14 cellular contexts compared by ENCODE assay signal in the genomic region with DNA sequence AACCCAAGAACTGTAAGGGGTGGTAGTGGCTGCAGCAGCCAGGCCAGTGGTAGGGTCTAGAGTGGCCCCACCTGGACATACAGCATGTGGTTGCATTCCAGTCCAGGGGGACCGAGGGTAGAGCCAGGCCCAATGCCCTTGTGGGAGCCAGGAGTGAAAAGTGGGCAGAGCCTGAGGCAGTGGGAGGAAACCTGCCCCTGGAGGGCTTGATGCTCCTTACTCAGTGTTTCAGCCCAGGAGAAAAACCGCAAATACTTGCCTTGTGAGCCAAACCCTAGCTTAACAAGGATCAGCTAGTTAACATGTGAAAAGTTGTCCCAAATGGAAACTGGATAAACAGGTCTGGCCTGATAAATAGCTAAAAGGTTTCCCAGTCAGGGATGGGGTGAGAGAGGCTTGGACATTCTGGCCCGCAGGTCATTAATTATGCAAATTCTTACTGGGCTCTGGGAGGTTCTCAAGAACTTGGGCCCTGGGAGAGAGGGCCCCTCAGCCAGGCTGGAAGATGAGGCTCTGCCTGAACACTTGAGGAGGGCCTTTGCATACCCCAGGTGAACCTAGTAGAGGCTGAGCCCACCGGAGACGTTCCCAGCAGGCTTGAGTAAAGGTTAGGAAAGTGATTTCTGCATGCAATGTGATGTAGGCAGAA.
DNase-seq lines count a peak whose midpoint lies in the region; ATAC-seq and TF ChIP-seq lines count a peak whose summit lies in the region.
"Had no signal": no experiment of that assay in that cellular context is flagged by ENCODE, and none has a peak within 500 bp of the region (broad histone marks: within the 10 kb centered on the region; RNA-seq: fewer than 3 reads in every experiment).

No MANE protein-coding gene starts in this region.

- no peaks in the 10 kb centered on the region for H3K9me3 Mint-ChIP-seq in Calu3 (ENCODE audit: low read depth, unreplicated experiment)
- H3K9me3 Mint-ChIP-seq: activated naive CD4-positive, alpha-beta T cell treated with anti-CD3 and anti-CD28 coated beads, Interleukin-2, amount 50 U/mL, for 72 hours; neural progenitor cell; stimulated activated memory B cell treated with anti-CD40 and anti-IgM and Interleukin-4, amounts not matched to agents 10 μg/mL and 1 μg/mL and 100 μg/mL, for 72 hours had no signal

- DNase-seq in Calu3 (peak; percentile 77), LNCaP clone FGC (ENCODE audit: low read depth) (peak; percentile 87), epithelial cell of esophagus (ENCODE audit: low read depth) (peak; percentile 98), mucosa of descending colon (no peak), RPMI8226 (no peak), NCI-H2196 treated with DMSO at 0.1 percent for 48 hours (lab: John Stamatoyannopoulos, UW; ENCODE audit: unreplicated experiment) (no peak), NCI-H69 (lab: John Stamatoyannopoulos, UW) (no peak)
- DNase-seq: effector CD4-positive, alpha-beta T cell; MM.1S; NCI-H510A treated with DMSO at 0.1 percent for 48 hours had no signal

- peak overlapping the region; percentile 4 for H3K4me3 Mint-ChIP-seq in Calu3 (ENCODE audit: low read depth, unreplicated experiment)
- H3K4me3 Mint-ChIP-seq: neural progenitor cell; stimulated activated memory B cell treated with anti-CD40 and anti-IgM and Interleukin-4, amounts not matched to agents 10 μg/mL and 1 μg/mL and 100 μg/mL, for 72 hours had no signal

- H3K27me3 Mint-ChIP-seq in Calu3 (ENCODE audit: unreplicated experiment) = no peaks in the 10 kb centered on the region

- no peaks in the 10 kb centered on the region for H3K36me3 ChIP-seq in mucosa of descending colon (ENCODE audit: low read depth)
- H3K36me3 ChIP-seq: neural progenitor cell had no signal

- no peaks in the 10 kb centered on the region for H3K9me3 ChIP-seq in mucosa of descending colon

- intact Hi-C loops in Calu3 (cut with micrococcal nuclease; ENCODE audit: unreplicated experiment) = loop anchor here (2.0 kb wide), 1 partner anchor 43 kb away; no protein-coding TSS in a partner anchor
- intact Hi-C loops in mucosa of descending colon (cut with DNase I, micrococcal nuclease) = loop anchor here in 1 of 2 donors (10.0 kb wide), 1 partner anchor 63 kb away; no protein-coding TSS in a partner anchor

- H3K4me1 Mint-ChIP-seq in Calu3 (ENCODE audit: low read depth, unreplicated experiment) = peaks cover 32% of the 10 kb centered on the region
- H3K4me1 Mint-ChIP-seq: stimulated activated memory B cell treated with anti-CD40 and anti-IgM and Interleukin-4, amounts not matched to agents 10 μg/mL and 1 μg/mL and 100 μg/mL, for 72 hours had no signal

- H3K4me3 ChIP-seq in LNCaP clone FGC (ENCODE audit: low read depth, low read length) (no peak overlapping the region), epithelial cell of esophagus (ENCODE audit: low read length) (no peak overlapping the region), mucosa of descending colon (no peak overlapping the region)
- H3K4me3 ChIP-seq: neural progenitor cell had no signal

- no TSS peak for BruUV-seq in Calu3 (replicated peaks; lab: Mats Ljungman, UMichigan)

- H3K36me3 Mint-ChIP-seq in Calu3 (ENCODE audit: insufficient read depth, unreplicated experiment) = peaks cover 12% of the 10 kb centered on the region
- H3K36me3 Mint-ChIP-seq: activated naive CD4-positive, alpha-beta T cell treated with anti-CD3 and anti-CD28 coated beads, Interleukin-2, amount 50 U/mL, for 72 hours; neural progenitor cell; stimulated activated memory B cell treated with anti-CD40 and anti-IgM and Interleukin-4, amounts not matched to agents 10 μg/mL and 1 μg/mL and 100 μg/mL, for 72 hours had no signal

- TF ChIP-seq CTCF in Calu3 (IDR thresholded peaks at IDR 0.05; ENCODE audit: unreplicated experiment) (no peak), LNCaP clone FGC (IDR thresholded peaks at IDR 0.05; ENCODE audit: control insufficient read depth, extremely low read depth, insufficient read depth) (no peak), epithelial cell of esophagus (IDR thresholded peaks at IDR 0.05; ENCODE audit: insufficient read depth, low read depth, low read length, missing control alignments) (no peak), mucosa of descending colon (IDR thresholded peaks at IDR 0.05) (no peak)

- ATAC-seq in mucosa of descending colon (peak; percentile 27), GM19328 (IDR thresholded peaks at IDR 0.05; ENCODE audit: unreplicated experiment) (no peak)
- ATAC-seq: activated naive CD4-positive, alpha-beta T cell treated with anti-CD3 and anti-CD28 coated beads, Interleukin-2, amount 50 U/mL, for 72 hours; stimulated activated memory B cell treated with anti-CD40 and anti-IgM and Interleukin-4, amounts not matched to agents 10 μg/mL and 1 μg/mL and 100 μg/mL, for 72 hours had no signal

- CTCF ChIA-PET in Calu3 (lab: Charles Lee) = interaction anchor here (0.6 to 1.7 kb wide), 5 partner anchors 41 to 103 kb away, joined by 3 to 13 read pairs (median 4); no protein-coding TSS in a partner anchor

- peak overlapping the region; percentile 51 for H3K27ac Mint-ChIP-seq in Calu3 (ENCODE audit: unreplicated experiment)
- H3K27ac Mint-ChIP-seq: activated naive CD4-positive, alpha-beta T cell treated with anti-CD3 and anti-CD28 coated beads, Interleukin-2, amount 50 U/mL, for 72 hours; neural progenitor cell; stimulated activated memory B cell treated with anti-CD40 and anti-IgM and Interleukin-4, amounts not matched to agents 10 μg/mL and 1 μg/mL and 100 μg/mL, for 72 hours had no signal

- no peaks in the 10 kb centered on the region for H3K4me1 ChIP-seq in mucosa of descending colon (ENCODE audit: low read depth)

Comparison
In these comparisons a context has a peak if more than half of its experiments do, and no peak if none do; other contexts are left out.
1. DNase-seq: peak in Calu3 (single experiment), LNCaP clone FGC (single experiment) and epithelial cell of esophagus (single experiment); none in mucosa of descending colon (0 of 3), RPMI8226 (single experiment), NCI-H2196 treated with DMSO at 0.1 percent for 48 hours (single experiment) and NCI-H69 (single experiment).